Comparison of ENCODE assay signal across 1 cellular context in the genomic region with DNA sequence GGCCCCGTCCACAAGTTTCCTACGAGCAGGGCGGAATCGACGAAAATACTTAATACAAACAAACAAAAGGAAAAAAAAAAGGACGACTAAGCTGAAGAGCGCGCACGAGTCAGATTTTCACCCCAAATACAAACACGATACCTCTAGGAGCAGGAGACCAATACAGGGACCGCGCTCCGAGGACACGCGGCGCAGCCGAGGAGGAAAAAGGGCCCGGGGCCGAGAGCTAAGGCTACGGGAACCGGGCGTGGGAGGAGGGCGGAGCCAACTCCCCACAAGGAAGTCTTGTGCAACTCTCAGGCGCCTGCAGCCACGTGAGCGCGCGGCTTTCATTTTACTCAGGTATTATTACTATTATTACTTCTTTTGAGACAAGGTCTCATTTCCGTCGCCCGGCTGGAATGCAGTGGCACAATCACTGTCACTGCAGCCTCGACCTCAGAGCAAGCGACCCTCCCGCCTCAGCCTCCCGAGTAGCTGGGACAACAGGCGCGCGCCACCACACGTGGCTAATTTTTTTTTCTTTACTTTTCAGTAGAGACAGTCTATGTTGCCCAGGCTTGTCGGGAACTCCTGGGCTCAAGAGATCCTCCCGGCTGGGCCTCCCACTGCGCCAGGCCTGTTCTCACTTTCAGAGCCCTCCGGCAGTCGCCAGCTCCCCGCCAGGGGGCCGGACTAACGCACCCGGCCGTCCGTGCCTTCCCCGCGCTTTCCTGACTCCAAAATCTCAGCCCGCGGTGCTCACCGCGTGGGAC.
A peak's percentile ranks its signal among the peaks of the same experiment; 100 is the strongest.
TF ChIP-seq lines count a peak whose summit lies in the region.

No MANE protein-coding gene starts in this region.

TF ChIP-seq in K562, 482 proteins besides CTCF, POLR2A, EP300 and RAD21 (continued from another document and continues in another):
- no peak for TF ChIP-seq RREB1 (CRISPR knock-in tag; IDR thresholded peaks at IDR 0.05)
- peak; percentile 80 for TF ChIP-seq NFRKB (IDR thresholded peaks at IDR 0.05; ENCODE audit: low read depth)
- no peak for TF ChIP-seq ZNF253 (CRISPR knock-in tag; conservative IDR thresholded peaks at IDR 0.05)
- TF ChIP-seq ZBTB2 (IDR thresholded peaks at IDR 0.05): peak; percentile 52; the same call in 1 of the 2 replicates
- TF ChIP-seq BRF1 (IDR thresholded peaks at IDR 0.05; ENCODE audit: borderline replicate concordance, extremely low read depth, insufficient read length): no peak
- TF ChIP-seq, protein P1, sequence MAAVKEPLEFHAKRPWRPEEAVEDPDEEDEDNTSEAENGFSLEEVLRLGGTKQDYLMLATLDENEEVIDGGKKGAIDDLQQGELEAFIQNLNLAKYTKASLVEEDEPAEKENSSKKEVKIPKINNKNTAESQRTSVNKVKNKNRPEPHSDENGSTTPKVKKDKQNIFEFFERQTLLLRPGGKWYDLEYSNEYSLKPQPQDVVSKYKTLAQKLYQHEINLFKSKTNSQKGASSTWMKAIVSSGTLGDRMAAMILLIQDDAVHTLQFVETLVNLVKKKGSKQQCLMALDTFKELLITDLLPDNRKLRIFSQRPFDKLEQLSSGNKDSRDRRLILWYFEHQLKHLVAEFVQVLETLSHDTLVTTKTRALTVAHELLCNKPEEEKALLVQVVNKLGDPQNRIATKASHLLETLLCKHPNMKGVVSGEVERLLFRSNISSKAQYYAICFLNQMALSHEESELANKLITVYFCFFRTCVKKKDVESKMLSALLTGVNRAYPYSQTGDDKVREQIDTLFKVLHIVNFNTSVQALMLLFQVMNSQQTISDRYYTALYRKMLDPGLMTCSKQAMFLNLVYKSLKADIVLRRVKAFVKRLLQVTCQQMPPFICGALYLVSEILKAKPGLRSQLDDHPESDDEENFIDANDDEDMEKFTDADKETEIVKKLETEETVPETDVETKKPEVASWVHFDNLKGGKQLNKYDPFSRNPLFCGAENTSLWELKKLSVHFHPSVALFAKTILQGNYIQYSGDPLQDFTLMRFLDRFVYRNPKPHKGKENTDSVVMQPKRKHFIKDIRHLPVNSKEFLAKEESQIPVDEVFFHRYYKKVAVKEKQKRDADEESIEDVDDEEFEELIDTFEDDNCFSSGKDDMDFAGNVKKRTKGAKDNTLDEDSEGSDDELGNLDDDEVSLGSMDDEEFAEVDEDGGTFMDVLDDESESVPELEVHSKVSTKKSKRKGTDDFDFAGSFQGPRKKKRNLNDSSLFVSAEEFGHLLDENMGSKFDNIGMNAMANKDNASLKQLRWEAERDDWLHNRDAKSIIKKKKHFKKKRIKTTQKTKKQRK (IDR thresholded peaks at IDR 0.05; ENCODE audit: borderline replicate concordance, low read depth, low read length): no peak
- TF ChIP-seq ASH1L (IDR thresholded peaks at IDR 0.05; ENCODE audit: borderline replicate concordance, low read depth, partially characterized antibody): no peak
- peak; percentile 90; the same call in 1 of the 2 replicates for TF ChIP-seq NKRF (IDR thresholded peaks at IDR 0.05; ENCODE audit: borderline replicate concordance)
- no peak for TF ChIP-seq GABPB2 (CRISPR knock-in tag; conservative IDR thresholded peaks at IDR 0.05)
- no peak; the same call in 1 of the 2 replicates for TF ChIP-seq E2F1 (CRISPR knock-in tag; IDR thresholded peaks at IDR 0.05)
- peak; percentile 34; the same call in 1 of the 2 replicates for TF ChIP-seq ETV1 (tag; conservative IDR thresholded peaks at IDR 0.05; ENCODE audit: low read depth)
- peak in 1 of 2 experiments; percentile 72; a peak in 1 of 4 replicates for TF ChIP-seq FOXA3 (CRISPR knock-in tag; conservative IDR thresholded peaks at IDR 0.05 in 1 of 2, IDR thresholded peaks at IDR 0.05 in 1 of 2)
- TF ChIP-seq HDAC1 (IDR thresholded peaks at IDR 0.05): peak in 1 of 2 experiments; percentile 78; a peak in 2 of 4 replicates
- TF ChIP-seq, protein P2, sequence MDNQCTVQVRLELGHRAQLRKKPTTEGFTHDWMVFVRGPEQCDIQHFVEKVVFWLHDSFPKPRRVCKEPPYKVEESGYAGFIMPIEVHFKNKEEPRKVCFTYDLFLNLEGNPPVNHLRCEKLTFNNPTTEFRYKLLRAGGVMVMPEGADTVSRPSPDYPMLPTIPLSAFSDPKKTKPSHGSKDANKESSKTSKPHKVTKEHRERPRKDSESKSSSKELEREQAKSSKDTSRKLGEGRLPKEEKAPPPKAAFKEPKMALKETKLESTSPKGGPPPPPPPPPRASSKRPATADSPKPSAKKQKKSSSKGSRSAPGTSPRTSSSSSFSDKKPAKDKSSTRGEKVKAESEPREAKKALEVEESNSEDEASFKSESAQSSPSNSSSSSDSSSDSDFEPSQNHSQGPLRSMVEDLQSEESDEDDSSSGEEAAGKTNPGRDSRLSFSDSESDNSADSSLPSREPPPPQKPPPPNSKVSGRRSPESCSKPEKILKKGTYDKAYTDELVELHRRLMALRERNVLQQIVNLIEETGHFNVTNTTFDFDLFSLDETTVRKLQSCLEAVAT (IDR thresholded peaks at IDR 0.05): peak; percentile 96 to 97
- no peak for TF ChIP-seq MAFG (tag; conservative IDR thresholded peaks at IDR 0.05)
- peak; percentile 78 for TF ChIP-seq E2F3 (CRISPR knock-in tag; IDR thresholded peaks at IDR 0.05)
- 0 out of 2 replicates have a peak, but pooled peaks have one; percentile 12 for TF ChIP-seq ATF1 (CRISPR knock-in tag; IDR thresholded peaks at IDR 0.05)
- peak; percentile 79 for TF ChIP-seq ATF1 (tag; IDR thresholded peaks at IDR 0.05)
- TF ChIP-seq ZNF449 (CRISPR knock-in tag; IDR thresholded peaks at IDR 0.05): no peak
- TF ChIP-seq, protein P3, sequence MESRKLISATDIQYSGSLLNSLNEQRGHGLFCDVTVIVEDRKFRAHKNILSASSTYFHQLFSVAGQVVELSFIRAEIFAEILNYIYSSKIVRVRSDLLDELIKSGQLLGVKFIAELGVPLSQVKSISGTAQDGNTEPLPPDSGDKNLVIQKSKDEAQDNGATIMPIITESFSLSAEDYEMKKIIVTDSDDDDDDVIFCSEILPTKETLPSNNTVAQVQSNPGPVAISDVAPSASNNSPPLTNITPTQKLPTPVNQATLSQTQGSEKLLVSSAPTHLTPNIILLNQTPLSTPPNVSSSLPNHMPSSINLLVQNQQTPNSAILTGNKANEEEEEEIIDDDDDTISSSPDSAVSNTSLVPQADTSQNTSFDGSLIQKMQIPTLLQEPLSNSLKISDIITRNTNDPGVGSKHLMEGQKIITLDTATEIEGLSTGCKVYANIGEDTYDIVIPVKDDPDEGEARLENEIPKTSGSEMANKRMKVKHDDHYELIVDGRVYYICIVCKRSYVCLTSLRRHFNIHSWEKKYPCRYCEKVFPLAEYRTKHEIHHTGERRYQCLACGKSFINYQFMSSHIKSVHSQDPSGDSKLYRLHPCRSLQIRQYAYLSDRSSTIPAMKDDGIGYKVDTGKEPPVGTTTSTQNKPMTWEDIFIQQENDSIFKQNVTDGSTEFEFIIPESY (CRISPR knock-in tag; IDR thresholded peaks at IDR 0.05): peak; percentile 30; the same call in 1 of the 2 replicates
- TF ChIP-seq, protein P4, sequence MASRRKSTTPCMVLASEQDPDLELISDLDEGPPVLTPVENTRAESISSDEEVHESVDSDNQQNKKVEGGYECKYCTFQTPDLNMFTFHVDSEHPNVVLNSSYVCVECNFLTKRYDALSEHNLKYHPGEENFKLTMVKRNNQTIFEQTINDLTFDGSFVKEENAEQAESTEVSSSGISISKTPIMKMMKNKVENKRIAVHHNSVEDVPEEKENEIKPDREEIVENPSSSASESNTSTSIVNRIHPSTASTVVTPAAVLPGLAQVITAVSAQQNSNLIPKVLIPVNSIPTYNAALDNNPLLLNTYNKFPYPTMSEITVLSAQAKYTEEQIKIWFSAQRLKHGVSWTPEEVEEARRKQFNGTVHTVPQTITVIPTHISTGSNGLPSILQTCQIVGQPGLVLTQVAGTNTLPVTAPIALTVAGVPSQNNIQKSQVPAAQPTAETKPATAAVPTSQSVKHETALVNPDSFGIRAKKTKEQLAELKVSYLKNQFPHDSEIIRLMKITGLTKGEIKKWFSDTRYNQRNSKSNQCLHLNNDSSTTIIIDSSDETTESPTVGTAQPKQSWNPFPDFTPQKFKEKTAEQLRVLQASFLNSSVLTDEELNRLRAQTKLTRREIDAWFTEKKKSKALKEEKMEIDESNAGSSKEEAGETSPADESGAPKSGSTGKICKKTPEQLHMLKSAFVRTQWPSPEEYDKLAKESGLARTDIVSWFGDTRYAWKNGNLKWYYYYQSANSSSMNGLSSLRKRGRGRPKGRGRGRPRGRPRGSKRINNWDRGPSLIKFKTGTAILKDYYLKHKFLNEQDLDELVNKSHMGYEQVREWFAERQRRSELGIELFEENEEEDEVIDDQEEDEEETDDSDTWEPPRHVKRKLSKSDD (conservative IDR thresholded peaks at IDR 0.05; ENCODE audit: low read length): no peak
